Comparison of ENCODE assay signal across 30 cellular contexts in the genomic region with DNA sequence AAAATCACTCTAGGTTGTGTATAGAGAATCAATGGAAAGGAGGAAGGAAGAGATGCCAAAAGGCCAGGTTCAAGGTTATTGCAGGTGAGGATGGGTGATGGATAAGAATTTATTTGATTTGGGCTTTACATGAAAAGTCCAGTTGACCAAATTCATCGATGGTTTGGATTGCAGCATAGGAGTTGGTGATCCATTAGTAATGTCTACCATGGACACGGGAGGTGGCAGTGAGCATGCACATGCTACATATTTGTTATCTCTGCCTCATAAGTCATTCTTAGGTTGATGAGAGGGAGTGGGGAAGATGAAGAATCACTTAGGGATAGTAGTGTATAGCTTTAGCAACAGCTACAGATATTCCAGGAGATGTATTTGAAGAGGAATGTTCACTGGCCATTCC.
"Had no signal": no experiment of that assay in that cellular context is flagged by ENCODE, and none has a peak within 500 bp of the region (broad histone marks: within the 10 kb centered on the region; RNA-seq: fewer than 3 reads in every experiment).

No MANE protein-coding gene starts in this region.

- H3K9me3 ChIP-seq: colonic mucosa, esophagus squamous epithelium, gastrocnemius medialis, heart left ventricle, lower lobe of right lung, mucosa of descending colon had no signal

- H3K36me3 Mint-ChIP-seq: immature natural killer cell; naive B cell; naive thymus-derived CD8-positive, alpha-beta T cell had no signal

- H3K9me3 Mint-ChIP-seq: dendritic cell treated with granulocyte-macrophage colony-stimulating factor and Interleukin-4, amounts not matched to agents 40 ng/mL and 50 ng/mL, for 4 days; effector memory CD8-positive, alpha-beta T cell; endodermal cell; immature natural killer cell; mesothelial cell of epicardium; naive thymus-derived CD8-positive, alpha-beta T cell had no signal

- H3K79me2 ChIP-seq: hepatocyte had no signal

- FAIRE-seq: endometrium, kidney had no signal

- H3K27ac ChIP-seq: colonic mucosa, epithelial cell of prostate, esophagus squamous epithelium, gastrocnemius medialis, heart left ventricle, hepatocyte, lower lobe of right lung had no signal

- DNase-seq: colonic mucosa; cortex of kidney; effector CD8-positive, alpha-beta T cell; effector memory CD8-positive, alpha-beta T cell; endodermal cell; erythroblast; esophagus squamous epithelium; foreskin fibroblast; foreskin melanocyte; gastrocnemius medialis; heart left ventricle; hypothalamus; immature natural killer cell; islet precursor cell; kidney; kidney glomerular epithelial cell; left colon; left ventricle myocardium superior; lower lobe of right lung; mesenchymal stem cell; mucosa of descending colon; naive B cell; naive thymus-derived CD8-positive, alpha-beta T cell had no signal

- H3K4me1 Mint-ChIP-seq: immature natural killer cell had no signal

- H2AFZ ChIP-seq: hepatocyte had no signal

- H3K4me2 ChIP-seq: hepatocyte had no signal

- H3K27me3 ChIP-seq: colonic mucosa, hepatocyte had no signal

- H3K4me3 ChIP-seq: colonic mucosa, esophagus squamous epithelium, gastrocnemius medialis, heart left ventricle, hepatocyte, lower lobe of right lung, mucosa of descending colon had no signal

- H3K4me3 Mint-ChIP-seq: dendritic cell treated with granulocyte-macrophage colony-stimulating factor and Interleukin-4, amounts not matched to agents 40 ng/mL and 50 ng/mL, for 4 days; effector memory CD8-positive, alpha-beta T cell; endodermal cell; immature natural killer cell; mesothelial cell of epicardium; naive B cell; naive thymus-derived CD8-positive, alpha-beta T cell had no signal

- H3K4me1 ChIP-seq: colonic mucosa, esophagus squamous epithelium, gastrocnemius medialis, heart left ventricle, lower lobe of right lung had no signal

- H3K36me3 ChIP-seq: colonic mucosa, esophagus squamous epithelium, gastrocnemius medialis, heart left ventricle, lower lobe of right lung had no signal

- ATAC-seq: effector memory CD8-positive, alpha-beta T cell; esophagus mucosa; gastrocnemius medialis; heart left ventricle; left colon; left lobe of liver; left ventricle myocardium superior; lower lobe of right lung; mucosa of descending colon; naive thymus-derived CD8-positive, alpha-beta T cell had no signal

- H3K27ac Mint-ChIP-seq: dendritic cell treated with granulocyte-macrophage colony-stimulating factor and Interleukin-4, amounts not matched to agents 40 ng/mL and 50 ng/mL, for 4 days; effector memory CD8-positive, alpha-beta T cell; endodermal cell; immature natural killer cell; mesothelial cell of epicardium; naive B cell had no signal
